In genomic region chr1:116561563-116561962, GRCh38 we compare ENCODE assay signal across 11 cellular contexts.
"Had no signal": no experiment of that assay in that cellular context is flagged by ENCODE, and none has a peak within 500 bp of the region (broad histone marks: within the 10 kb centered on the region; RNA-seq: fewer than 3 reads in every experiment).

No MANE protein-coding gene starts in this region.

- ATAC-seq: activated CD8-positive, alpha-beta T cell treated with anti-CD3 and anti-CD28 coated beads for 36 hours; psoas muscle had no signal

- H3K27me3 ChIP-seq: cardiac muscle cell, colonic mucosa, transverse colon had no signal

- DNase-seq: activated CD4-positive, alpha-beta T cell treated with anti-CD3 and anti-CD28 coated beads for 1 hour; activated CD8-positive, alpha-beta T cell treated with anti-CD3 and anti-CD28 coated beads for 36 hours; activated naive CD4-positive, alpha-beta T cell treated with anti-CD3 and anti-CD28 coated beads, Interleukin-2, amount 10 ng/mL, durations not matched to agents 7 days and 5 days; colonic mucosa; foreskin melanocyte; head of caudate nucleus; nephron progenitor cell; psoas muscle; stimulated activated CD4-positive, alpha-beta T cell treated with anti-CD3 and anti-CD28 coated beads, Interleukin-4, amount 100 ng/mL, for 24 hours; transverse colon had no signal

- H3K27ac ChIP-seq: cardiac muscle cell, colonic mucosa, psoas muscle, transverse colon had no signal

- H3K4me3 ChIP-seq: cardiac muscle cell, colonic mucosa, psoas muscle, transverse colon had no signal

- H3K9me3 ChIP-seq: colonic mucosa, psoas muscle, transverse colon had no signal

- H3K4me1 ChIP-seq: psoas muscle had no signal

- H3K4me3 Mint-ChIP-seq: activated CD8-positive, alpha-beta T cell treated with anti-CD3 and anti-CD28 coated beads for 36 hours; activated naive CD4-positive, alpha-beta T cell treated with anti-CD3 and anti-CD28 coated beads, Interleukin-2, amount 10 ng/mL, durations not matched to agents 7 days and 5 days; nephron progenitor cell had no signal

- H3K27me3 Mint-ChIP-seq: activated CD8-positive, alpha-beta T cell treated with anti-CD3 and anti-CD28 coated beads for 36 hours; activated naive CD4-positive, alpha-beta T cell treated with anti-CD3 and anti-CD28 coated beads, Interleukin-2, amount 10 ng/mL, durations not matched to agents 7 days and 5 days had no signal

- H3K36me3 ChIP-seq: cardiac muscle cell, colonic mucosa, transverse colon had no signal

- H3K27ac Mint-ChIP-seq: activated CD8-positive, alpha-beta T cell treated with anti-CD3 and anti-CD28 coated beads for 36 hours; activated naive CD4-positive, alpha-beta T cell treated with anti-CD3 and anti-CD28 coated beads, Interleukin-2, amount 10 ng/mL, durations not matched to agents 7 days and 5 days; nephron progenitor cell had no signal
